Comparison of ENCODE assay signal across 9 cellular contexts in the genomic region with DNA sequence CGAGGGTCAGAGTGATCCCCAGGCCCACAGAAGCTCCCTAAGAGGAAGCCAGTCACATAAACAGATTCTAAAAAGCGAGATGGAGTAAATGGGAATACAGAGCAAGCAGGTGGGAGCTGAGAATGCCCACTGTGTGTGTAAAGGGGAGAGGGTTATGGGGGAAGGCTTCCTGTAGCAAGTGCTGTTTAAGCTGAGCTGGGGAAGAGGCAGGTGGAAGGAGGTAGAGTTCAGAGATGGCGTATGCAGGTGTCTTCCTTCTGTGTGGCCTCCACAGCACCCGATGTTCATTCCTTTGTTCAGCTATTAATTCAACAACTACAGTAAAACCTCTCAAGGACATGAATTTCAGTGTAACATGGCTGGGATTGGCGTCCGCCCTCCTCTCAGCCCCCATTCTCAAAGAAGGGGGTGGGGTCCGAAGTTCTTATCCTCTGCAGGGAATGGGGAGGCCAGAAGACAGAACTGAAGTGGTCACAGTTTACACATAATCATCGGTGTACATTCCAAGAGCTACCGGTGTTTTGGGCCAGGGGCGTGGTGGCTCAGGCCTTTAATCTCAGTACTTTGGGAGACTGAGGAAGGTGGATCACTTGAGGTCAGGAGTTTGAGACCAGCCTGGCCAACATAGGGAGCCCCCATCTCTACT. TPM values are rescaled to one million over a fixed set of nuclear protein-coding genes. Genes with fewer than 3 reads are reported as not detected.
A peak's percentile ranks its signal among the peaks of the same experiment; 100 is the strongest.
DNase-seq lines count a peak whose midpoint lies in the region; ATAC-seq lines count a peak whose summit lies in the region.
"Had no signal": no experiment of that assay in that cellular context is flagged by ENCODE, and none has a peak within 500 bp of the region (broad histone marks: within the 10 kb centered on the region; RNA-seq: fewer than 3 reads in every experiment).

No MANE protein-coding gene starts in this region.

- H3K36me3 ChIP-seq in iPS-20b (ENCODE audit: insufficient read depth, low read depth, low read length) (no peaks in the 10 kb centered on the region), subcutaneous abdominal adipose tissue (ENCODE audit: control insufficient read depth in 5 of 5, insufficient read depth in 5 of 5, low read length in 5 of 5) (peaks cover 0 to 5% (median 0%) of the 10 kb centered on the region in 5 donors)

- peaks cover 10% of the 10 kb centered on the region; the same call in 1 of the 2 replicates for H3K27me3 ChIP-seq in iPS-20b (ENCODE audit: insufficient read depth, low read length)
- H3K27me3 ChIP-seq in subcutaneous abdominal adipose tissue (ENCODE audit: control insufficient read depth in 5 of 5, insufficient read depth in 4 of 5, low read length in 5 of 5): no peaks in the 10 kb centered on the region

- no peak for ATAC-seq in activated T-helper 17 cell treated with anti-CD3 and anti-CD28 coated beads, Interleukin-2, amount 50 U/mL, for 72 hours (replicated peaks)
- ATAC-seq in HG02588 (IDR thresholded peaks at IDR 0.05; ENCODE audit: unreplicated experiment): no peak

- H3K9ac ChIP-seq in iPS-20b (ENCODE audit: low read depth, low read length) (peak overlapping the region; percentile 56; the same call in 1 of the 2 replicates), subcutaneous abdominal adipose tissue (ENCODE audit: low read length in 5 of 5) (peak overlapping the region; percentile 80 to 92 (median 90))

- no peak for DNase-seq in activated CD4-positive, alpha-beta T cell treated with anti-CD3 and anti-CD28 coated beads, Interleukin-2, amount 10 ng/mL, durations not matched to agents 24 days and 14 days
- no peak for DNase-seq in activated CD4-positive, alpha-beta T cell treated with anti-CD3 and anti-CD28 coated beads for 4 hours
- DNase-seq in NCI-H2081 (lab: John Stamatoyannopoulos, UW) (no peak), cerebellum (ENCODE audit: low spot score) (no peak)

- peaks cover 4% of the 10 kb centered on the region for H3K9me3 Mint-ChIP-seq in activated CD4-positive, alpha-beta T cell treated with anti-CD3 and anti-CD28 coated beads, Interleukin-2, amount 10 ng/mL, durations not matched to agents 24 days and 14 days
- no peaks in the 10 kb centered on the region for H3K9me3 Mint-ChIP-seq in activated T-helper 17 cell treated with anti-CD3 and anti-CD28 coated beads, Interleukin-2, amount 50 U/mL, for 72 hours

- H3K9me3 ChIP-seq in iPS-20b (ENCODE audit: insufficient read depth, low read depth, low read length) (no peaks in the 10 kb centered on the region), subcutaneous abdominal adipose tissue (ENCODE audit: control insufficient read depth in 5 of 5, low read length in 5 of 5) (peaks cover 0 to 7% (median 3%) of the 10 kb centered on the region in 5 donors)

- peaks cover 24% of the 10 kb centered on the region for H3K36me3 Mint-ChIP-seq in activated CD4-positive, alpha-beta T cell treated with anti-CD3 and anti-CD28 coated beads, Interleukin-2, amount 10 ng/mL, durations not matched to agents 24 days and 14 days (ENCODE audit: low read depth)
- peaks cover 13% of the 10 kb centered on the region for H3K36me3 Mint-ChIP-seq in activated T-helper 17 cell treated with anti-CD3 and anti-CD28 coated beads, Interleukin-2, amount 50 U/mL, for 72 hours (ENCODE audit: low read depth)

- H3K27ac Mint-ChIP-seq in activated CD4-positive, alpha-beta T cell treated with anti-CD3 and anti-CD28 coated beads, Interleukin-2, amount 10 ng/mL, durations not matched to agents 24 days and 14 days: peak overlapping the region; percentile 94
- H3K27ac Mint-ChIP-seq in activated T-helper 17 cell treated with anti-CD3 and anti-CD28 coated beads, Interleukin-2, amount 50 U/mL, for 72 hours: peak overlapping the region; percentile 87

- H3K27me3 Mint-ChIP-seq in activated CD4-positive, alpha-beta T cell treated with anti-CD3 and anti-CD28 coated beads, Interleukin-2, amount 10 ng/mL, durations not matched to agents 24 days and 14 days: no peaks in the 10 kb centered on the region
- H3K27me3 Mint-ChIP-seq in activated T-helper 17 cell treated with anti-CD3 and anti-CD28 coated beads, Interleukin-2, amount 50 U/mL, for 72 hours: no peaks in the 10 kb centered on the region

- peaks cover 29% of the 10 kb centered on the region for H3K4me1 Mint-ChIP-seq in activated CD4-positive, alpha-beta T cell treated with anti-CD3 and anti-CD28 coated beads, Interleukin-2, amount 10 ng/mL, durations not matched to agents 24 days and 14 days
- peaks cover 14% of the 10 kb centered on the region for H3K4me1 Mint-ChIP-seq in activated T-helper 17 cell treated with anti-CD3 and anti-CD28 coated beads, Interleukin-2, amount 50 U/mL, for 72 hours

- intact Hi-C loops in activated CD4-positive, alpha-beta T cell treated with anti-CD3 and anti-CD28 coated beads, Interleukin-2, amount 10 ng/mL, durations not matched to agents 24 days and 14 days (cut with micrococcal nuclease): loop anchor here (2.0 to 5.0 kb wide), 4 partner anchors 15 to 167 kb away; a partner anchor contains a TSS

- H3K27ac ChIP-seq in iPS-20b (ENCODE audit: low read length) (no peak overlapping the region), subcutaneous abdominal adipose tissue (ENCODE audit: low read depth, low read length) (peak overlapping the region; percentile 92)

- peaks cover 6% of the 10 kb centered on the region; the same call in 1 of the 2 replicates for H3K4me1 ChIP-seq in iPS-20b (ENCODE audit: insufficient read depth, low read length)
- peaks cover 5 to 65% (median 58%) of the 10 kb centered on the region in 5 donors for H3K4me1 ChIP-seq in subcutaneous abdominal adipose tissue (ENCODE audit: control insufficient read depth in 5 of 5, insufficient read depth in 5 of 5, low read length in 5 of 5)

- H3K4me3 ChIP-seq in iPS-20b (ENCODE audit: low read length): peak overlapping the region; percentile 78; the same call in 1 of the 2 replicates
- H3K4me3 ChIP-seq in subcutaneous abdominal adipose tissue (ENCODE audit: low read depth in 1 of 5, low read length in 5 of 5): peak overlapping the region; percentile 81 to 93 (median 89)

- peak overlapping the region; percentile 89 for H3K4me3 Mint-ChIP-seq in activated CD4-positive, alpha-beta T cell treated with anti-CD3 and anti-CD28 coated beads, Interleukin-2, amount 10 ng/mL, durations not matched to agents 24 days and 14 days
- H3K4me3 Mint-ChIP-seq in activated T-helper 17 cell treated with anti-CD3 and anti-CD28 coated beads, Interleukin-2, amount 50 U/mL, for 72 hours: peak overlapping the region; percentile 90

RNA-seq across cellular contexts. Expression of a gene that starts 1.8 kb away (rescaled TPM):
- 30.5 and 33.9 TPM in 2 replicates for total RNA-seq in activated CD4-positive, alpha-beta T cell treated with anti-CD3 and anti-CD28 coated beads, Interleukin-2, amount 10 ng/mL, durations not matched to agents 24 days and 14 days
- 10 to 100 TPM; 22.5 to 29.0 TPM for total RNA-seq in activated T-helper 17 cell treated with anti-CD3 and anti-CD28 coated beads, Interleukin-2, amount 50 U/mL, for 72 hours
- 19.2 TPM for total RNA-seq in cerebellum

RNA-seq across cellular contexts. Expression of a gene that starts 45.5 kb away (rescaled TPM):
- 0.07 TPM in 1 of 2 replicates, not detected in the other for total RNA-seq in activated CD4-positive, alpha-beta T cell treated with anti-CD3 and anti-CD28 coated beads, Interleukin-2, amount 10 ng/mL, durations not matched to agents 24 days and 14 days
- not detected for total RNA-seq in activated T-helper 17 cell treated with anti-CD3 and anti-CD28 coated beads, Interleukin-2, amount 50 U/mL, for 72 hours
- not detected for total RNA-seq in cerebellum
- total RNA-seq: glomerular endothelial cell had no signal
